ENCODE assay signal across 20 cellular contexts in genomic region chr17:74473294-74473693, GRCh38. TPM values are rescaled to one million over a fixed set of nuclear protein-coding genes. Genes with fewer than 3 reads are reported as not detected.
"Had no signal": no experiment of that assay in that cellular context is flagged by ENCODE, and none has a peak within 500 bp of the region (broad histone marks: within the 10 kb centered on the region; RNA-seq: fewer than 3 reads in every experiment).

No MANE protein-coding gene starts in this region.

- H3K36me3 ChIP-seq: brain microvascular endothelial cell, esophagus muscularis mucosa had no signal

- H3K27ac Mint-ChIP-seq: activated naive CD4-positive, alpha-beta T cell treated with anti-CD3 and anti-CD28 coated beads for 36 hours had no signal

- H3K36me3 Mint-ChIP-seq: type B pancreatic cell had no signal

- H3K9me3 Mint-ChIP-seq: type B pancreatic cell had no signal

- H3K4me3 Mint-ChIP-seq: activated CD8-positive, alpha-beta memory T cell treated with anti-CD3 and anti-CD28 coated beads, Interleukin-2, amount 10 ng/mL, durations not matched to agents 7 days and 5 days; activated naive CD4-positive, alpha-beta T cell treated with anti-CD3 and anti-CD28 coated beads for 36 hours; naive B cell; type B pancreatic cell had no signal

- H3K4me3 ChIP-seq: dorsolateral prefrontal cortex, esophagus muscularis mucosa, lung had no signal

- H3K4me1 ChIP-seq: esophagus muscularis mucosa had no signal

- ATAC-seq: activated CD8-positive, alpha-beta memory T cell treated with anti-CD3 and anti-CD28 coated beads, Interleukin-2, amount 10 ng/mL, durations not matched to agents 7 days and 5 days; left colon; sciatic nerve had no signal

- H3K27ac ChIP-seq: brain microvascular endothelial cell, dorsolateral prefrontal cortex, esophagus muscularis mucosa had no signal

- H3K27me3 ChIP-seq: brain microvascular endothelial cell had no signal

- DNase-seq: activated CD4-positive, alpha-beta T cell treated with anti-CD3 and anti-CD28 coated beads, Interleukin-2, amount 50 U/mL, for 4 hours; activated CD8-positive, alpha-beta memory T cell treated with anti-CD3 and anti-CD28 coated beads, Interleukin-2, amount 10 ng/mL, durations not matched to agents 7 days and 5 days; brain microvascular endothelial cell; left colon; midbrain; naive B cell; spleen; stimulated activated CD4-positive, alpha-beta T cell treated with anti-CD3 and anti-CD28 coated beads, Interleukin-1b, Interleukin-23, amount 100 ng/mL, for 48 hours; stimulated activated naive CD4-positive, alpha-beta T cell treated with Interleukin-2 at 50 U/mL for 16 hours had no signal

RNA-seq across cellular contexts. Expression of gene CD300A, which starts 6.9 kb away (rescaled TPM):
- total RNA-seq: fibroblast of villous mesenchyme, osteocyte, pulmonary artery endothelial cell had no signal

RNA-seq across cellular contexts. Expression of gene GPRC5C, which starts 41.4 kb away (rescaled TPM):
- total RNA-seq: activated CD8-positive, alpha-beta memory T cell treated with anti-CD3 and anti-CD28 coated beads, Interleukin-2, amount 10 ng/mL, durations not matched to agents 7 days and 5 days; activated naive CD4-positive, alpha-beta T cell treated with anti-CD3 and anti-CD28 coated beads for 36 hours; pulmonary artery endothelial cell had no signal

RNA-seq across cellular contexts. Expression of gene CD300LB, which starts 58.0 kb away (rescaled TPM):
- total RNA-seq: activated CD8-positive, alpha-beta memory T cell treated with anti-CD3 and anti-CD28 coated beads, Interleukin-2, amount 10 ng/mL, durations not matched to agents 7 days and 5 days; activated naive CD4-positive, alpha-beta T cell treated with anti-CD3 and anti-CD28 coated beads for 36 hours; cerebellum; fibroblast of villous mesenchyme; osteocyte; pulmonary artery endothelial cell; T-helper 1 cell treated with Interleukin-12 subunit alpha and Interleukin-12 subunit beta and Interleukin-4 antibody, amounts not matched to agents 30 ng/mL and 1 ng/mL, for 36 hours had no signal
